Comparison of ENCODE assay signal across 11 cellular contexts in the genomic region with DNA sequence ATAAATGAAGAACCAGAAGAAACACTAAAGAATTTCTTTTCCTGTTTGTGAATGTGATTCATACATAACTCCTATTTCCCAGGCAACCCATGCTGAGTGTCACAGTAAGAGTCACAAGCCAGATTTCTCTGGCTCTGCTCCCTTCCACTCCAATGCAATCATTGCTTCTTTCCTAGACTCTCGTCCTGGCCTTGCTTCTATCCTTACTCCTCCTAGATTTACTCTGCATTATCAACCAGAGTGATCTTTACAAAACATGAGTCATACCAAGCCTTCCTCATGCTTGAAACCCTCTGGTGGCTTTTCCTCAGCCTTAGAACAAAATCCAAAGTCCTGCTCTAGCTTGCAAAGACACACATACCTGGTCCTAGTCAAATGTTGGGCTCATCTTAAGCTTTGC. TPM values are rescaled to one million over a fixed set of nuclear protein-coding genes. Genes with fewer than 3 reads are reported as not detected.
DNase-seq lines count a peak whose midpoint lies in the region; ATAC-seq and TF ChIP-seq lines count a peak whose summit lies in the region.
"Had no signal": no experiment of that assay in that cellular context is flagged by ENCODE, and none has a peak within 500 bp of the region (broad histone marks: within the 10 kb centered on the region; RNA-seq: fewer than 3 reads in every experiment).

No MANE protein-coding gene starts in this region.

- no peaks in the 10 kb centered on the region for H3K9me3 Mint-ChIP-seq in CD4-positive, CD25-positive, alpha-beta regulatory T cell

- H3K4me3 ChIP-seq in CD4-positive, CD25-positive, alpha-beta regulatory T cell (ENCODE audit: low read depth, low read length): no peak overlapping the region
- H3K4me3 ChIP-seq in brain microvascular endothelial cell (ENCODE audit: low read depth, low read length): no peak overlapping the region
- H3K4me3 ChIP-seq: right atrium auricular region, thyroid gland had no signal

- H3K9me3 ChIP-seq in CD4-positive, CD25-positive, alpha-beta regulatory T cell (ENCODE audit: control insufficient read depth in 2 of 2, low read length in 2 of 2): no peaks in the 10 kb centered on the region
- H3K9me3 ChIP-seq: right atrium auricular region, thyroid gland had no signal

- H3K27ac Mint-ChIP-seq in CD4-positive, CD25-positive, alpha-beta regulatory T cell: peak overlapping the region; percentile 84 to 99 (median 96)

- H3K27me3 Mint-ChIP-seq in CD4-positive, CD25-positive, alpha-beta regulatory T cell: peaks cover 2% of the 10 kb centered on the region

- in situ Hi-C loops in brain microvascular endothelial cell (cut with HindIII; ENCODE audit: low pct_ligation_motif_present, low sequenced_read_pairs): no loop called here

- H3K4me1 Mint-ChIP-seq in CD4-positive, CD25-positive, alpha-beta regulatory T cell: peaks cover 27 to 44% (median 32%) of the 10 kb centered on the region in 4 donors

- H3K36me3 ChIP-seq in CD4-positive, CD25-positive, alpha-beta regulatory T cell (ENCODE audit: control insufficient read depth, insufficient read depth, low read length): no peaks in the 10 kb centered on the region
- no peaks in the 10 kb centered on the region for H3K36me3 ChIP-seq in brain microvascular endothelial cell (replicated peaks)
- H3K36me3 ChIP-seq: right atrium auricular region, thyroid gland had no signal

- H3K27ac ChIP-seq in CD4-positive, CD25-positive, alpha-beta regulatory T cell (ENCODE audit: insufficient read depth, low read length, poor library complexity, severe bottlenecking): peak overlapping the region; percentile 71
- H3K27ac ChIP-seq in brain microvascular endothelial cell: peak overlapping the region; percentile 72
- H3K27ac ChIP-seq: right atrium auricular region, thyroid gland had no signal

- no peak for ATAC-seq in CD4-positive, CD25-positive, alpha-beta regulatory T cell (ENCODE audit: low read depth in 2 of 2)
- ATAC-seq in GM18502 (IDR thresholded peaks at IDR 0.05; ENCODE audit: poor library complexity, unreplicated experiment): no peak

- H3K27me3 ChIP-seq in CD4-positive, CD25-positive, alpha-beta regulatory T cell (ENCODE audit: control insufficient read depth, insufficient read depth, low read length): no peaks in the 10 kb centered on the region
- H3K27me3 ChIP-seq in brain microvascular endothelial cell (replicated peaks): no peaks in the 10 kb centered on the region
- H3K27me3 ChIP-seq: right atrium auricular region, thyroid gland had no signal

- peaks cover 32% of the 10 kb centered on the region for H3K4me1 ChIP-seq in CD4-positive, CD25-positive, alpha-beta regulatory T cell (ENCODE audit: control insufficient read depth, insufficient read depth, low read length, poor library complexity, severe bottlenecking)

- H3K4me3 Mint-ChIP-seq in CD4-positive, CD25-positive, alpha-beta regulatory T cell: peak overlapping the region in 2 of 4 donors; percentile 52 to 53

- DNase-seq in CD4-positive, CD25-positive, alpha-beta regulatory T cell: no peak
- peak; percentile 57 for DNase-seq in LHCN-M2 (ENCODE audit: low read depth)
- peak; percentile 90 for DNase-seq in brain microvascular endothelial cell
- DNase-seq in mucosa of gallbladder (ENCODE audit: low spot score): peak; percentile 16
- no peak for DNase-seq in GM20000 (ENCODE audit: low spot score)
- no peak for DNase-seq in NK-92 (lab: John Stamatoyannopoulos, UW; ENCODE audit: unreplicated experiment)
- DNase-seq in NCI-H2107 treated with DMSO at 0.1 percent for 48 hours (lab: John Stamatoyannopoulos, UW; ENCODE audit: unreplicated experiment): no peak
- DNase-seq: NCI-H2029 treated with DMSO at 0.1 percent for 48 hours, thyroid gland had no signal

- TF ChIP-seq CTCF in brain microvascular endothelial cell (IDR thresholded peaks at IDR 0.05; ENCODE audit: low read depth, low read length, missing control alignments) (no peak), GM20000 (IDR thresholded peaks at IDR 0.05; ENCODE audit: extremely low read depth, missing control alignments) (no peak)

- no peaks in the 10 kb centered on the region for H3K36me3 Mint-ChIP-seq in CD4-positive, CD25-positive, alpha-beta regulatory T cell

RNA-seq across cellular contexts. Expression of gene IL22, which starts 13.3 kb away (rescaled TPM):
- total RNA-seq in CD4-positive, CD25-positive, alpha-beta regulatory T cell: not detected
- not detected for polyA plus RNA-seq in CD4-positive, CD25-positive, alpha-beta regulatory T cell
- total RNA-seq in LHCN-M2 (2014; rRNA removed) (not detected in 2 replicates), mucosa of gallbladder (not detected)
- polyA plus RNA-seq in LHCN-M2 (2012): not detected
- total RNA-seq: right atrium auricular region, thyroid gland had no signal

RNA-seq across cellular contexts. Expression of gene IL26, which starts 14.5 kb away (rescaled TPM):
- not detected for total RNA-seq in CD4-positive, CD25-positive, alpha-beta regulatory T cell
- polyA plus RNA-seq in CD4-positive, CD25-positive, alpha-beta regulatory T cell: under 1 TPM in 2 of 4 donors, not detected in 2; 0.17 to 0.71 TPM
- total RNA-seq in LHCN-M2 (2014; rRNA removed) (not detected in 2 replicates), mucosa of gallbladder (not detected)
- polyA plus RNA-seq in LHCN-M2 (2012): not detected
- total RNA-seq: right atrium auricular region, thyroid gland had no signal

Comparison
In these comparisons a context has a peak if more than half of its experiments do, and no peak if none do; other contexts are left out.
1. DNase-seq: peak in LHCN-M2 (single experiment), brain microvascular endothelial cell (single experiment) and mucosa of gallbladder (single experiment); none in CD4-positive, CD25-positive, alpha-beta regulatory T cell (0 of 3), GM20000 (single experiment), NK-92 (single experiment) and NCI-H2107 treated with DMSO at 0.1 percent for 48 hours (single experiment).